Comparison of ENCODE assay signal across 18 cellular contexts in the genomic region with DNA sequence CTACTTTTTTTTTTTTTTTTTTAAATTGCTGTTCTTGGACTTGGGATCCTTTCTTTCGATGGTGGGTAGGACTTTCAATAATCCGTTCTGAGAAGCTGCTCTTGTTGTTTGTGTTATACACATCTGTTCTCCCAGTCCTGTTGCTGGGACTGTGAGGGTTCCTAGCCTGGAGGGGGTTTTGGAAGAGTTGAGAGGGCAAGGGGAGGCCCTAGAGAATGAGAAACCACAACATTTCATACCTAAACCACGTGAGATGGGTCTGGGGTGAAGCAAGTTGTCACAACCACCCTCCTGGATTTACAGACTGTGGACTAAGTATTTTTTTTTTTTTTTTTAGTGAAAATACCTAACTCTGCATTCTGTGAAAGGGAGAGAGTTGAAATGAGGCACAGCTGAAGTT.
DNase-seq lines count a peak whose midpoint lies in the region; ATAC-seq and TF ChIP-seq lines count a peak whose summit lies in the region.
"Had no signal": no experiment of that assay in that cellular context is flagged by ENCODE, and none has a peak within 500 bp of the region (broad histone marks: within the 10 kb centered on the region; RNA-seq: fewer than 3 reads in every experiment).

No MANE protein-coding gene starts in this region.

- no peak overlapping the region for H2AFZ ChIP-seq in Karpas-422 (ENCODE audit: low read length)

- H3K36me3 ChIP-seq in Karpas-422 (ENCODE audit: insufficient read depth, low read length), result peaks cover 44% of the 10 kb centered on the region
- H3K36me3 ChIP-seq: right lobe of liver had no signal

- peaks cover 99% of the 10 kb centered on the region for H3K4me1 ChIP-seq in Karpas-422 (ENCODE audit: low read length)
- H3K4me1 ChIP-seq: right lobe of liver had no signal

- H3K27ac ChIP-seq in Karpas-422 (ENCODE audit: low read length) (peak overlapping the region; percentile 99), caudate nucleus (ENCODE audit: low read depth, low read length) (no peak overlapping the region)
- H3K27ac ChIP-seq: right lobe of liver had no signal

- H3K27me3 Mint-ChIP-seq in activated CD4-positive, alpha-beta memory T cell treated with anti-CD3 and anti-CD28 coated beads, Interleukin-2, amount 10 ng/mL, durations not matched to agents 7 days and 5 days, result no peaks in the 10 kb centered on the region
- no peaks in the 10 kb centered on the region for H3K27me3 Mint-ChIP-seq in activated CD4-positive, alpha-beta memory T cell treated with anti-CD3 and anti-CD28 coated beads for 36 hours
- H3K27me3 Mint-ChIP-seq: CD4-positive, alpha-beta T cell had no signal

- peaks cover 70% of the 10 kb centered on the region for H3K4me1 Mint-ChIP-seq in activated CD4-positive, alpha-beta memory T cell treated with anti-CD3 and anti-CD28 coated beads, Interleukin-2, amount 10 ng/mL, durations not matched to agents 7 days and 5 days
- peaks cover 19% of the 10 kb centered on the region for H3K4me1 Mint-ChIP-seq in activated CD4-positive, alpha-beta memory T cell treated with anti-CD3 and anti-CD28 coated beads for 36 hours (ENCODE audit: low read depth)

- peaks cover 4% of the 10 kb centered on the region for H3K9me3 Mint-ChIP-seq in activated CD4-positive, alpha-beta memory T cell treated with anti-CD3 and anti-CD28 coated beads, Interleukin-2, amount 10 ng/mL, durations not matched to agents 7 days and 5 days
- no peaks in the 10 kb centered on the region for H3K9me3 Mint-ChIP-seq in activated CD4-positive, alpha-beta memory T cell treated with anti-CD3 and anti-CD28 coated beads for 36 hours
- H3K9me3 Mint-ChIP-seq: CD4-positive, alpha-beta T cell had no signal

- CTCF ChIA-PET in activated CD4-positive, alpha-beta memory T cell treated with anti-CD3 and anti-CD28 coated beads, Interleukin-2, amount 10 ng/mL, durations not matched to agents 7 days and 5 days (lab: Charles Lee), result interaction anchor here (0.7 to 1.1 kb wide), 4 partner anchors 35 to 1172 kb away, joined by 3 read pairs; no protein-coding TSS in a partner anchor
- CTCF ChIA-PET in activated CD4-positive, alpha-beta memory T cell treated with anti-CD3 and anti-CD28 coated beads for 36 hours (lab: Charles Lee), result no interaction called here

- H3K9me2 ChIP-seq in Karpas-422 (replicated peaks; ENCODE audit: insufficient read depth, low read length), result no peaks in the 10 kb centered on the region

- ATAC-seq in sciatic nerve (peak; percentile 15), GM21381 (IDR thresholded peaks at IDR 0.05; ENCODE audit: unreplicated experiment) (no peak)
- ATAC-seq: HepG2, right lobe of liver had no signal

- no peak overlapping the region for H3K4me3 Mint-ChIP-seq in activated CD4-positive, alpha-beta memory T cell treated with anti-CD3 and anti-CD28 coated beads, Interleukin-2, amount 10 ng/mL, durations not matched to agents 7 days and 5 days
- no peak overlapping the region for H3K4me3 Mint-ChIP-seq in activated CD4-positive, alpha-beta memory T cell treated with anti-CD3 and anti-CD28 coated beads for 36 hours
- H3K4me3 Mint-ChIP-seq: CD4-positive, alpha-beta T cell; endodermal cell had no signal

- H3K9ac ChIP-seq in Karpas-422 (ENCODE audit: low read length), result peak overlapping the region; percentile 85

- TF ChIP-seq CTCF in astrocyte of the spinal cord (IDR thresholded peaks at IDR 0.05; ENCODE audit: low read depth, low read length), result no peak

- POLR2A ChIA-PET in activated CD4-positive, alpha-beta memory T cell treated with anti-CD3 and anti-CD28 coated beads, Interleukin-2, amount 10 ng/mL, durations not matched to agents 7 days and 5 days (lab: Charles Lee), result no interaction called here
- POLR2A ChIA-PET in activated CD4-positive, alpha-beta memory T cell treated with anti-CD3 and anti-CD28 coated beads for 36 hours (lab: Charles Lee), result no interaction called here

- peak overlapping the region; percentile 23 for H3K27ac Mint-ChIP-seq in activated CD4-positive, alpha-beta memory T cell treated with anti-CD3 and anti-CD28 coated beads, Interleukin-2, amount 10 ng/mL, durations not matched to agents 7 days and 5 days
- H3K27ac Mint-ChIP-seq in activated CD4-positive, alpha-beta memory T cell treated with anti-CD3 and anti-CD28 coated beads for 36 hours, result no peak overlapping the region
- H3K27ac Mint-ChIP-seq: CD4-positive, alpha-beta T cell; endodermal cell had no signal

- H3K36me3 Mint-ChIP-seq in activated CD4-positive, alpha-beta memory T cell treated with anti-CD3 and anti-CD28 coated beads, Interleukin-2, amount 10 ng/mL, durations not matched to agents 7 days and 5 days (ENCODE audit: low read depth), result peaks cover 20% of the 10 kb centered on the region
- peaks cover 3% of the 10 kb centered on the region for H3K36me3 Mint-ChIP-seq in activated CD4-positive, alpha-beta memory T cell treated with anti-CD3 and anti-CD28 coated beads for 36 hours

- peaks cover 95% of the 10 kb centered on the region for H3K79me2 ChIP-seq in Karpas-422 (ENCODE audit: low read length)

- H4K20me1 ChIP-seq in Karpas-422 (ENCODE audit: insufficient read depth, low read depth, low read length), result no peaks in the 10 kb centered on the region

- intact Hi-C loops in activated CD4-positive, alpha-beta memory T cell treated with anti-CD3 and anti-CD28 coated beads for 36 hours (cut with micrococcal nuclease), result no loop called here
- intact Hi-C loops in sciatic nerve (cut with DNase I), result no loop called here

- H3K4me3 ChIP-seq in Karpas-422 (ENCODE audit: low read length), result peak overlapping the region; percentile 68; the same call in 1 of the 2 replicates
- no peak overlapping the region for H3K4me3 ChIP-seq in astrocyte of the spinal cord (ENCODE audit: low read depth, low read length)
- H3K4me3 ChIP-seq: right lobe of liver had no signal

- no peaks in the 10 kb centered on the region for H3K9me3 ChIP-seq in Karpas-422 (ENCODE audit: low read length)
- H3K9me3 ChIP-seq: right lobe of liver had no signal

- H3K27me3 ChIP-seq in Karpas-422 (ENCODE audit: low read length), result no peaks in the 10 kb centered on the region
- H3K27me3 ChIP-seq: right lobe of liver had no signal

- no peak for DNase-seq in activated CD4-positive, alpha-beta memory T cell treated with anti-CD3 and anti-CD28 coated beads, Interleukin-2, amount 10 ng/mL, durations not matched to agents 7 days and 5 days
- no peak for DNase-seq in activated CD4-positive, alpha-beta memory T cell treated with anti-CD3 and anti-CD28 coated beads for 36 hours
- DNase-seq in Karpas-422, result no peak
- DNase-seq in astrocyte of the spinal cord (ENCODE audit: low read depth, low spot score), result peak; percentile 3
- DNase-seq in sciatic nerve (ENCODE audit: low spot score), result no peak
- DNase-seq in caudate nucleus (lab: John Stamatoyannopoulos, UW), result no peak
- DNase-seq in activated CD4-positive, alpha-beta T cell treated with anti-CD3 and anti-CD28 coated beads, Interleukin-2, amount 50 U/mL, for 48 hours, result no peak
- DNase-seq: activated effector memory CD4-positive, alpha-beta T cell treated with anti-CD3 and anti-CD28 coated beads, Interleukin-2, amount 50 U/mL, for 16 hours; CD4-positive, alpha-beta T cell; DMS79 treated with DMSO at 0.1 percent for 48 hours; endodermal cell; midbrain; NCI-H1048; NCI-H2081 treated with DMSO at 0.1 percent for 48 hours; occipital lobe; right lobe of liver had no signal

- in situ Hi-C loops in astrocyte of the spinal cord (cut with HindIII; ENCODE audit: low sequenced_read_pairs), result no loop called here

- peak overlapping the region; percentile 95 for H3K4me2 ChIP-seq in Karpas-422 (ENCODE audit: low read depth, low read length, poor library complexity, severe bottlenecking)
